ENCODE assay signal across 7 cellular contexts in genomic region chr4:184506527-184507121, GRCh38. TPM values are rescaled to one million over a fixed set of nuclear protein-coding genes. Genes with fewer than 3 reads are reported as not detected.
A peak's percentile ranks its signal among the peaks of the same experiment; 100 is the strongest.
DNase-seq lines count a peak whose midpoint lies in the region; ATAC-seq, FAIRE-seq and TF ChIP-seq lines count a peak whose summit lies in the region.

No MANE protein-coding gene starts in this region.

- 72 to 81% methylated on average over 7 of the region's 7 CpGs for WGBS in sigmoid colon, 2 donors

- H3K4me3 ChIP-seq in mucosa of descending colon (no peak overlapping the region), sigmoid colon (no peak overlapping the region)

- H3K4me1 ChIP-seq in mucosa of descending colon (ENCODE audit: low read depth) (no peaks in the 10 kb centered on the region), sigmoid colon (no peaks in the 10 kb centered on the region)

- H3K9me3 ChIP-seq in mucosa of descending colon (peaks cover 3% of the 10 kb centered on the region), sigmoid colon (peaks cover 0 to 6% (median 0%) of the 10 kb centered on the region in 4 donors)

- ATAC-seq in GM18517 (IDR thresholded peaks at IDR 0.05; ENCODE audit: unreplicated experiment) (peak; percentile 99), GM21723 (IDR thresholded peaks at IDR 0.05; ENCODE audit: unreplicated experiment) (peak; percentile 95), mucosa of descending colon (peak; percentile 77)
- ATAC-seq in activated T-helper 17 cell treated with anti-CD3 and anti-CD28 coated beads, Interleukin-2, amount 50 U/mL, for 72 hours (replicated peaks) = peak; percentile 89

- DNase-seq in HTR-8/SVneo (ENCODE audit: insufficient read length, low spot score) (no peak), mucosa of descending colon (peak in 1 of 3 donors; percentile 23), sigmoid colon (no peak), NCI-H1417 (lab: John Stamatoyannopoulos, UW) (no peak)

- TF ChIP-seq EP300 in sigmoid colon (IDR thresholded peaks at IDR 0.05) = no peak

- H3K9me3 Mint-ChIP-seq in activated T-helper 17 cell treated with anti-CD3 and anti-CD28 coated beads, Interleukin-2, amount 50 U/mL, for 72 hours = no peaks in the 10 kb centered on the region

- TF ChIP-seq POLR2A in sigmoid colon (IDR thresholded peaks at IDR 0.05) = no peak

- TF ChIP-seq CTCF in mucosa of descending colon (IDR thresholded peaks at IDR 0.05) (no peak), sigmoid colon (IDR thresholded peaks at IDR 0.05) (no peak)

- FAIRE-seq in HTR-8/SVneo (lab: Jason Lieb, UNC) = peak; percentile 57

- peaks cover 24% of the 10 kb centered on the region for H3K4me1 Mint-ChIP-seq in activated T-helper 17 cell treated with anti-CD3 and anti-CD28 coated beads, Interleukin-2, amount 50 U/mL, for 72 hours

- no peak overlapping the region for H3K27ac ChIP-seq in sigmoid colon

- no peaks in the 10 kb centered on the region for H3K36me3 Mint-ChIP-seq in activated T-helper 17 cell treated with anti-CD3 and anti-CD28 coated beads, Interleukin-2, amount 50 U/mL, for 72 hours (ENCODE audit: low read depth)

- peak overlapping the region; percentile 21 for H3K27ac Mint-ChIP-seq in activated T-helper 17 cell treated with anti-CD3 and anti-CD28 coated beads, Interleukin-2, amount 50 U/mL, for 72 hours

- intact Hi-C loops in mucosa of descending colon (cut with DNase I, micrococcal nuclease) = no loop called here
- intact Hi-C loops in sigmoid colon (cut with DNase I) = no loop called here

- H3K27me3 ChIP-seq in sigmoid colon = no peaks in the 10 kb centered on the region

- no peaks in the 10 kb centered on the region for H3K36me3 ChIP-seq in mucosa of descending colon (ENCODE audit: low read depth)
- no peaks in the 10 kb centered on the region for H3K36me3 ChIP-seq in sigmoid colon

- H3K4me3 Mint-ChIP-seq in activated T-helper 17 cell treated with anti-CD3 and anti-CD28 coated beads, Interleukin-2, amount 50 U/mL, for 72 hours = peak overlapping the region; percentile 12

- H3K27me3 Mint-ChIP-seq in activated T-helper 17 cell treated with anti-CD3 and anti-CD28 coated beads, Interleukin-2, amount 50 U/mL, for 72 hours = no peaks in the 10 kb centered on the region

RNA-seq across cellular contexts. Expression of gene IRF2, which starts 32.3 kb away (rescaled TPM):
- 10 to 100 TPM; 48.1 to 61.7 TPM for total RNA-seq in activated T-helper 17 cell treated with anti-CD3 and anti-CD28 coated beads, Interleukin-2, amount 50 U/mL, for 72 hours
- total RNA-seq in mucosa of descending colon (10 to 100 TPM; 39.3 to 59.8 (median 53.5) TPM), sigmoid colon (10 to 100 TPM; 29.3 to 39.7 (median 31.3) TPM)
- polyA plus RNA-seq in sigmoid colon = 10 to 100 TPM; 27.6 to 41.8 (median 35.4) TPM
